In the genomic region with DNA sequence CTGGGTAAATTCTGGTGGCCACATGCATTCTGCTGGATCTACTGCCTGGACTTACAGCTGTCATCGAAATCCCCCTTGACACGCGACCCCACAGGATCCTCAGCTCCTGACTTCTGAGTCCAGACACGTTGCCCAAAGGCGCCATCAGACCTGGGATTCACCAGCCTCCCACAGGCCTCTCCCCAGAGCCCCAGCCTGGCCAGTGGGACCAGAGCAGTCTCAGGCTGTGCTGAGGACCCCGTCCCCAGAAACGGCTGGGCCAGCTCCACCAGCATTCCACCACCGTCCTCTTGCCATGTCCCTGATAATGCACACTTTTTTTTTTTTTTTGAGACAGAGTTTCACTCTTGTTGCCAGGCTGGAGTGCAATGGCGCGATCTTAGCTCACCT, we compare ENCODE assay signal across 21 cellular contexts.
DNase-seq lines count a peak whose midpoint lies in the region; ATAC-seq, FAIRE-seq and TF ChIP-seq lines count a peak whose summit lies in the region.
"Had no signal": no experiment of that assay in that cellular context is flagged by ENCODE, and none has a peak within 500 bp of the region (broad histone marks: within the 10 kb centered on the region; RNA-seq: fewer than 3 reads in every experiment).

No MANE protein-coding gene starts in this region.

- no peak overlapping the region for H3K4me3 ChIP-seq in CD8-positive, alpha-beta memory T cell (ENCODE audit: low read length)
- H3K4me3 ChIP-seq in RWPE2 (ENCODE audit: severe bottlenecking) (no peak overlapping the region), H1 (ENCODE audit: extremely low read depth in 1 of 4, insufficient read depth in 2 of 4, low read depth in 3 of 4, low read length in 4 of 4) (no peak overlapping the region), BE2C (ENCODE audit: low read depth, low read length) (no peak overlapping the region)
- H3K4me3 ChIP-seq: A549 had no signal

- no peaks in the 10 kb centered on the region; the same call in 1 of the 2 replicates for H3K23me2 ChIP-seq in H1 (ENCODE audit: low read depth, low read length)

- H3K27ac Mint-ChIP-seq in CD8-positive, alpha-beta memory T cell = no peak overlapping the region
- H3K27ac Mint-ChIP-seq in stimulated activated effector memory CD8-positive, alpha-beta T cell treated with anti-CD3 and anti-CD28 coated beads, Interleukin-12 subunit alpha, Interleukin-12 subunit beta, amount 100 ng/mL, for 72 hours = peak overlapping the region; percentile 52
- H3K27ac Mint-ChIP-seq: CD4-positive, alpha-beta memory T cell had no signal

- 81% methylated on average over 8 of the region's 10 CpGs; no CpG with 5 or more reads in 1 of the 2 experiments for WGBS in H1 (ENCODE audit: extremely low coverage in 1 of 2, insufficient coverage in 1 of 2, insufficient read length in 1 of 2, insufficient replicate concordance in 2 of 2, low coverage in 1 of 2, low lambda C conversion rate in 2 of 2, missing lambda C conversion rate in 1 of 2), 2 experiments

- POLR2A ChIA-PET in CD8-positive, alpha-beta memory T cell (lab: Charles Lee) = no interaction called here
- POLR2A ChIA-PET in H1 (lab: Charles Lee; ENCODE audit: partially characterized antibody) = interaction anchor here (0.6 to 1.8 kb wide), 4 partner anchors 16 to 740 kb away, joined by 3 to 8 read pairs (median 3); no protein-coding TSS in a partner anchor

- H3K4ac ChIP-seq in H1 (replicated peaks; ENCODE audit: insufficient read length, low read depth, low read length) = no peak overlapping the region

- H3K23ac ChIP-seq in H1 (ENCODE audit: insufficient read length) = no peak overlapping the region

- TF ChIP-seq CTCF in RWPE2 (IDR thresholded peaks at IDR 0.05; ENCODE audit: poor library complexity, severe bottlenecking) (no peak), H1 (IDR thresholded peaks at IDR 0.05; ENCODE audit: control extremely low read depth in 1 of 3, insufficient read depth in 1 of 3, low read depth in 1 of 3, low read length in 3 of 3) (no peak), BE2C (IDR thresholded peaks at IDR 0.05; ENCODE audit: low read depth, low read length) (no peak)

- peak overlapping the region; percentile 31 for H3K27ac ChIP-seq in CD8-positive, alpha-beta memory T cell (ENCODE audit: low read depth, low read length)
- H3K27ac ChIP-seq in RWPE2 (ENCODE audit: poor library complexity, severe bottlenecking) (no peak overlapping the region), H1 (ENCODE audit: low read depth, low read length) (no peak overlapping the region)
- H3K27ac ChIP-seq: A549 had no signal

- H3K4me1 Mint-ChIP-seq in CD8-positive, alpha-beta memory T cell = no peaks in the 10 kb centered on the region
- H3K4me1 Mint-ChIP-seq in stimulated activated effector memory CD8-positive, alpha-beta T cell treated with anti-CD3 and anti-CD28 coated beads, Interleukin-12 subunit alpha, Interleukin-12 subunit beta, amount 100 ng/mL, for 72 hours = peaks cover 14% of the 10 kb centered on the region

- H3K9me3 ChIP-seq in CD8-positive, alpha-beta memory T cell (ENCODE audit: low read length) = no peaks in the 10 kb centered on the region
- H3K9me3 ChIP-seq in RWPE2 (ENCODE audit: severe bottlenecking) = no peaks in the 10 kb centered on the region
- no peaks in the 10 kb centered on the region for H3K9me3 ChIP-seq in H1 (ENCODE audit: insufficient read depth in 2 of 2, low read depth in 1 of 2, low read length in 1 of 2)
- H3K9me3 ChIP-seq in BE2C = no peaks in the 10 kb centered on the region
- H3K9me3 ChIP-seq: A549, Caco-2 had no signal

- no peaks in the 10 kb centered on the region for H4K20me1 ChIP-seq in H1 (replicated peaks in 1 of 2; ENCODE audit: control insufficient read depth in 1 of 2, insufficient read depth in 2 of 2, low read length in 2 of 2)

- H3K4me3 Mint-ChIP-seq in CD8-positive, alpha-beta memory T cell = no peak overlapping the region
- no peak overlapping the region for H3K4me3 Mint-ChIP-seq in stimulated activated effector memory CD8-positive, alpha-beta T cell treated with anti-CD3 and anti-CD28 coated beads, Interleukin-12 subunit alpha, Interleukin-12 subunit beta, amount 100 ng/mL, for 72 hours
- H3K4me3 Mint-ChIP-seq: CD4-positive, alpha-beta memory T cell had no signal

- H4K8ac ChIP-seq in H1 (ENCODE audit: extremely low read depth, insufficient read depth, low read length) = no peak overlapping the region; the same call in 1 of the 2 replicates

- H2AFZ ChIP-seq in H1 (ENCODE audit: low read length) = no peak overlapping the region

- H3K9me3 Mint-ChIP-seq in CD8-positive, alpha-beta memory T cell = no peaks in the 10 kb centered on the region
- no peaks in the 10 kb centered on the region for H3K9me3 Mint-ChIP-seq in stimulated activated effector memory CD8-positive, alpha-beta T cell treated with anti-CD3 and anti-CD28 coated beads, Interleukin-12 subunit alpha, Interleukin-12 subunit beta, amount 100 ng/mL, for 72 hours
- H3K9me3 Mint-ChIP-seq: CD4-positive, alpha-beta memory T cell had no signal

- peak overlapping the region; percentile 47 for H4K91ac ChIP-seq in H1 (replicated peaks; ENCODE audit: insufficient read length, low read length)

- H2BK120ac ChIP-seq in H1 (replicated peaks; ENCODE audit: low read depth, low read length) = no peak overlapping the region

- H3K9ac ChIP-seq in H1 (replicated peaks in 1 of 4; ENCODE audit: extremely low read depth in 1 of 4, low read depth in 3 of 4, low read length in 3 of 4) = no peak overlapping the region

- no peak overlapping the region for H3K4me2 ChIP-seq in H1 (ENCODE audit: insufficient read depth in 1 of 2, low read depth in 2 of 2, low read length in 2 of 2)
- H3K4me2 ChIP-seq: A549 had no signal

- 0 out of 2 replicates have a peak overlapping the region, but pooled peaks have one; percentile 40 for H2BK15ac ChIP-seq in H1 (ENCODE audit: low read length)

- no peak for ATAC-seq in RWPE2 (ENCODE audit: low read depth)
- no peak for ATAC-seq in stimulated activated effector memory CD8-positive, alpha-beta T cell treated with anti-CD3 and anti-CD28 coated beads, Interleukin-12 subunit alpha, Interleukin-12 subunit beta, amount 100 ng/mL, for 72 hours
- ATAC-seq: A549 had no signal

- TF ChIP-seq EP300 in H1 (IDR thresholded peaks at IDR 0.05; ENCODE audit: borderline replicate concordance in 1 of 2, low read depth in 2 of 2, low read length in 2 of 2) = no peak

- H3K18ac ChIP-seq in H1 (ENCODE audit: extremely low read depth, low read length) = no peak overlapping the region; the same call in 1 of the 2 replicates

- H3K36me3 Mint-ChIP-seq in CD8-positive, alpha-beta memory T cell = no peaks in the 10 kb centered on the region
- H3K36me3 Mint-ChIP-seq in stimulated activated effector memory CD8-positive, alpha-beta T cell treated with anti-CD3 and anti-CD28 coated beads, Interleukin-12 subunit alpha, Interleukin-12 subunit beta, amount 100 ng/mL, for 72 hours = no peaks in the 10 kb centered on the region
- H3K36me3 Mint-ChIP-seq: CD4-positive, alpha-beta memory T cell had no signal

- H2BK20ac ChIP-seq in H1 (ENCODE audit: low read length) = peak overlapping the region; percentile 36; the same call in 1 of the 2 replicates

- H2BK12ac ChIP-seq in H1 (ENCODE audit: low read depth, low read length) = no peak overlapping the region; the same call in 1 of the 2 replicates

- no peak for FAIRE-seq in H1 (lab: Jason Lieb, UNC)
- FAIRE-seq: A549, G401.6, GM12892 had no signal

- DNase-seq in CD8-positive, alpha-beta memory T cell = no peak
- peak; percentile 59 for DNase-seq in RWPE2 (ENCODE audit: low spot score)
- no peak for DNase-seq in H1 (ENCODE audit: low read depth in 1 of 2, low spot score in 2 of 2)
- no peak for DNase-seq in stimulated activated effector memory CD8-positive, alpha-beta T cell treated with anti-CD3 and anti-CD28 coated beads, Interleukin-12 subunit alpha, Interleukin-12 subunit beta, amount 100 ng/mL, for 72 hours (ENCODE audit: low spot score in 2 of 2)
- DNase-seq in NCI-H1105 treated with DMSO at 0.1 percent for 48 hours (lab: John Stamatoyannopoulos, UW) = no peak
- DNase-seq in effector CD8-positive, alpha-beta T cell (lab: John Stamatoyannopoulos, UW) = no peak
- DNase-seq in BE2C = no peak
- DNase-seq: 8988T; ACHN; AML-193; C1 segment of cervical spinal cord; Caco-2; CD4-positive, alpha-beta memory T cell; DMS153; DND-41; GOT3; H7; HCEC 1CT had no signal

- CTCF ChIA-PET in CD8-positive, alpha-beta memory T cell (lab: Charles Lee) = interaction anchor here (5.0 kb wide), 1 partner anchor 173 kb away, joined by 43 read pairs; no protein-coding TSS in a partner anchor
- CTCF ChIA-PET in H1 (lab: Charles Lee; ENCODE audit: partially characterized antibody) = interaction anchor here (0.7 to 11.1 kb wide), 13 partner anchors 14 to 186 kb away, joined by 3 to 72 read pairs (median 4); no protein-coding TSS in a partner anchor

- TF ChIP-seq RAD21 in H1 (IDR thresholded peaks at IDR 0.05 in 1 of 2, conservative IDR thresholded peaks at IDR 0.05 in 1 of 2; ENCODE audit: low read depth in 2 of 2, low read length in 2 of 2) = no peak

- H3K4me1 ChIP-seq in CD8-positive, alpha-beta memory T cell (ENCODE audit: insufficient read depth, low read length) = no peaks in the 10 kb centered on the region
- H3K4me1 ChIP-seq in RWPE2 (ENCODE audit: insufficient read depth, poor library complexity, severe bottlenecking) = no peaks in the 10 kb centered on the region
- peaks cover 0 to 4% (median under 1%) of the 10 kb centered on the region in 4 experiments; a peak in 2 of 7 replicates for H3K4me1 ChIP-seq in H1 (replicated peaks in 1 of 4; ENCODE audit: control insufficient read depth in 3 of 4, insufficient read depth in 4 of 4, low read length in 3 of 4)
- H3K4me1 ChIP-seq in BE2C = no peaks in the 10 kb centered on the region
- H3K4me1 ChIP-seq: A549, Caco-2 had no signal

- no peaks in the 10 kb centered on the region for H3K79me2 ChIP-seq in H1 (ENCODE audit: control insufficient read depth in 1 of 2, insufficient read depth in 2 of 2, low read length in 2 of 2)

- H2BK5ac ChIP-seq in H1 (ENCODE audit: low read depth, low read length) = peak overlapping the region; percentile 26; the same call in 1 of the 2 replicates

- H3K14ac ChIP-seq in H1 (ENCODE audit: insufficient read length) = no peak overlapping the region

- no peak overlapping the region for H2AK5ac ChIP-seq in H1 (ENCODE audit: low read depth, low read length)

- no peak overlapping the region for H4K5ac ChIP-seq in H1 (ENCODE audit: insufficient read length, low read depth, low read length)

- no peaks in the 10 kb centered on the region for H3K27me3 ChIP-seq in CD8-positive, alpha-beta memory T cell (ENCODE audit: insufficient read depth, low read length, poor library complexity, severe bottlenecking)
- no peaks in the 10 kb centered on the region for H3K27me3 ChIP-seq in RWPE2 (ENCODE audit: insufficient read depth, poor library complexity, severe bottlenecking)
- peaks cover 0 to 2% (median 0%) of the 10 kb centered on the region in 4 experiments; a peak in 1 of 7 replicates for H3K27me3 ChIP-seq in H1 (replicated peaks in 1 of 4; ENCODE audit: control insufficient read depth in 3 of 4, extremely low read depth in 1 of 4, insufficient read depth in 3 of 4, low read length in 3 of 4)
- no peaks in the 10 kb centered on the region for H3K27me3 ChIP-seq in BE2C

- H3K27me3 Mint-ChIP-seq in CD8-positive, alpha-beta memory T cell = peaks cover 0 to 4% of the 10 kb centered on the region in 2 donors

- H3K36me3 ChIP-seq in CD8-positive, alpha-beta memory T cell (ENCODE audit: insufficient read depth, low read length) = no peaks in the 10 kb centered on the region
- no peaks in the 10 kb centered on the region for H3K36me3 ChIP-seq in RWPE2 (ENCODE audit: low read depth)
- H3K36me3 ChIP-seq in H1 (ENCODE audit: control insufficient read depth in 2 of 4, insufficient read depth in 4 of 4, low read length in 3 of 4) = no peaks in the 10 kb centered on the region
- no peaks in the 10 kb centered on the region for H3K36me3 ChIP-seq in BE2C

- no peaks in the 10 kb centered on the region for H3K79me1 ChIP-seq in H1 (ENCODE audit: low read depth, low read length)

- no peak for TF ChIP-seq POLR2A in H1 (IDR thresholded peaks at IDR 0.05; ENCODE audit: control extremely low read depth in 1 of 2, low read depth in 2 of 2, low read length in 2 of 2)

- H3K56ac ChIP-seq in H1 (replicated peaks; ENCODE audit: insufficient read length, low read depth, low read length) = no peak overlapping the region
